In genomic region chr17:64133546-64134215, GRCh38 we compare ENCODE assay signal across 8 cellular contexts. TPM values are rescaled to one million over a fixed set of nuclear protein-coding genes. Genes with fewer than 3 reads are reported as not detected.
DNase-seq lines count a peak whose midpoint lies in the region; ATAC-seq and TF ChIP-seq lines count a peak whose summit lies in the region.

No MANE protein-coding gene starts in this region.

- in situ Hi-C loops in Caki2 (cut with HindIII; ENCODE audit: low pct_unique_long_range_greater_than_20kb, low sequenced_read_pairs) = no loop called here

- H3K4me1 ChIP-seq in adipocyte (ENCODE audit: control insufficient read depth, insufficient read depth, low read length) = peaks cover 12% of the 10 kb centered on the region
- H3K4me1 ChIP-seq in upper lobe of right lung = peaks cover 10% of the 10 kb centered on the region

- ATAC-seq in upper lobe of right lung (peak; percentile 7), GM18517 (IDR thresholded peaks at IDR 0.05; ENCODE audit: unreplicated experiment) (no peak), GM19395 (IDR thresholded peaks at IDR 0.05; ENCODE audit: unreplicated experiment) (no peak)

- peak; percentile 44 for DNase-seq in Caki2 (ENCODE audit: low read depth)
- peak; percentile 72 for DNase-seq in H7
- DNase-seq in NCI-H460 (ENCODE audit: extremely low read depth, low read depth) = peak; percentile 76
- peak; percentile 91 for DNase-seq in adipocyte (ENCODE audit: low read depth)
- peak; percentile 65 for DNase-seq in iris pigment epithelial cell (ENCODE audit: low read depth)
- no peak for DNase-seq in upper lobe of right lung

- no peak overlapping the region for H3K27ac ChIP-seq in upper lobe of right lung

- H3K4me3 ChIP-seq in H7 (ENCODE audit: insufficient read depth, low read depth, low read length) (no peak overlapping the region), adipocyte (ENCODE audit: low read length) (no peak overlapping the region), upper lobe of right lung (no peak overlapping the region)

- intact Hi-C loops in upper lobe of right lung (cut with DNase I) = loop anchor here (10.0 kb wide), 1 partner anchor 219 kb away; the partner anchor contains the start of genes CSHL1 and GH1

- H3K9me3 ChIP-seq in adipocyte (ENCODE audit: control insufficient read depth, low read length) (no peaks in the 10 kb centered on the region), upper lobe of right lung (no peaks in the 10 kb centered on the region)

- H3K36me3 ChIP-seq in H7 (replicated peaks; ENCODE audit: control insufficient read depth, insufficient read depth, low read length) (no peaks in the 10 kb centered on the region), adipocyte (ENCODE audit: control insufficient read depth, insufficient read depth, low read length, severe bottlenecking) (no peaks in the 10 kb centered on the region), upper lobe of right lung (no peaks in the 10 kb centered on the region)

- H3K9ac ChIP-seq in adipocyte (ENCODE audit: low read length) = no peak overlapping the region

- TF ChIP-seq CTCF in upper lobe of right lung (IDR thresholded peaks at IDR 0.05) = peak; percentile 73

- H3K27me3 ChIP-seq in H7 (ENCODE audit: control insufficient read depth, insufficient read depth, low read length) (peaks cover 18% of the 10 kb centered on the region), adipocyte (replicated peaks; ENCODE audit: control insufficient read depth, insufficient read depth, low read length) (no peaks in the 10 kb centered on the region), upper lobe of right lung (no peaks in the 10 kb centered on the region)

RNA-seq across cellular contexts. Expression of gene ERN1, which starts 3.7 kb away (rescaled TPM):
- total RNA-seq in Caki2 (2014; rRNA removed; shearing (Covaris generic); ENCODE audit: low replicate concordance) = 0.46 and 1.2 TPM in 2 replicates
- total RNA-seq in H7 (2014; rRNA removed; shearing (Covaris generic)) = 1.8 and 2.3 TPM in 2 replicates
- total RNA-seq in NCI-H460 (2014; rRNA removed; shearing (Covaris generic)) = 13.4 and 14.0 TPM in 2 replicates
- polyA plus RNA-seq in NCI-H460 (2014; cell fraction: nucleus; rRNA removed) = 12.1 and 22.5 TPM in 2 replicates
- 52.6 TPM for total RNA-seq in upper lobe of right lung
